9 cellular contexts compared by ENCODE assay signal in the genomic region with DNA sequence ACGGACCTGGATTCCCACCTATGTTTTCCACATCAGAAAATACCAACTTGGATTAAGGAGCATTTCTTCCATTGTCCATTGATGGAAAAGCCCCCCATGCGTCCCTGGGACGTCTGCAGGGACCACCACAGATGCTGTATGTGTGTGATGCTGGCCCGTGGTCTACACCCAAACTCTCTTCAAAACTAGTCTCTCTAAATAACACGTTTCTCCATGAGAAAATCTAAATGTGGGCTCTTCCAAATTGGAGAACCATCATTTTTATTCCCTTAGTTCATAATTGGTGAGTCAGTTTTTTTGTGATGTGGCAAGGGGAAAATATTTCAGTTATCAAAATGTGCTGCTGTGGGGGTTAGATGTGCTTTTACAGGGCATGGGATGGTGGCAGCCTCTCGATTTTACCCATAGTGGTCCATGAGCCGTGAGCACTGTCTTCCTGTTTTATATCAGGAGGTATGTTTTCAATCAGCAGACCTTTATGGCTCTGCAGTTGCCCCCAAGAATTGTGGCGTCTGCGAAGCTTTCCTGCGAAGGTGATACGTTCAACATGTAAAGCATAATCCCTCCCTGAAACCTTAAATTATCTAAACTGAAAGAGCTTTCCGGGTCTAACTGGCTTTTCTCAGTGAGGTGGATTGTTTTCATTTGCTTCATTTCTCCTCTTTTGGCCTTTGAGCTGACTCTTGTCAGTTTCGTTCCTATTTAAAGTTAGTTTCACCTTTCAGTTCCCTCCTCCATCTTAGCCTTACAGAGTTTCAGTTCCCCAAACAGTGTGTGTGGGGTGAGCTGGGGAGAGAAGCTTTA.
DNase-seq lines count a peak whose midpoint lies in the region; ATAC-seq and TF ChIP-seq lines count a peak whose summit lies in the region.
"Had no signal": no experiment of that assay in that cellular context is flagged by ENCODE, and none has a peak within 500 bp of the region (broad histone marks: within the 10 kb centered on the region; RNA-seq: fewer than 3 reads in every experiment).

No MANE protein-coding gene starts in this region.

- H3K36me3 ChIP-seq in OCI-LY3 (replicated peaks; ENCODE audit: low read depth, low read length) (peaks cover 24% of the 10 kb centered on the region), lower lobe of right lung (no peaks in the 10 kb centered on the region)
- H3K36me3 ChIP-seq: cardiac muscle cell had no signal

- H3K27me3 ChIP-seq in OCI-LY3 (ENCODE audit: low read depth, low read length) (no peaks in the 10 kb centered on the region), lower lobe of right lung (ENCODE audit: low read depth) (no peaks in the 10 kb centered on the region)
- H3K27me3 ChIP-seq: cardiac muscle cell had no signal

- H4K20me1 ChIP-seq in OCI-LY3 (ENCODE audit: insufficient read depth, low read length): no peaks in the 10 kb centered on the region

- peak overlapping the region; percentile 83 for H3K4me2 ChIP-seq in OCI-LY3 (ENCODE audit: low read length)

- H3K4me1 ChIP-seq in OCI-LY3 (ENCODE audit: low read length): peaks cover 51% of the 10 kb centered on the region
- peaks cover 16% of the 10 kb centered on the region for H3K4me1 ChIP-seq in lower lobe of right lung

- H2AFZ ChIP-seq in OCI-LY3 (ENCODE audit: low read depth, low read length): no peak overlapping the region

- peak overlapping the region; percentile 91 for H3K9ac ChIP-seq in OCI-LY3 (ENCODE audit: low read length)

- ATAC-seq in GM18508 (IDR thresholded peaks at IDR 0.05; ENCODE audit: insufficient read depth, unreplicated experiment): peak; percentile 94
- ATAC-seq in HG02678 (IDR thresholded peaks at IDR 0.05; ENCODE audit: unreplicated experiment): peak; percentile 94
- ATAC-seq in lower lobe of right lung: peak; percentile 61 to 78

- H3K9me3 ChIP-seq in OCI-LY3 (ENCODE audit: insufficient read depth, low read length) (no peaks in the 10 kb centered on the region), lower lobe of right lung (no peaks in the 10 kb centered on the region)

- H3K4me3 ChIP-seq in OCI-LY3 (ENCODE audit: low read length) (peak overlapping the region; percentile 62), lower lobe of right lung (no peak overlapping the region)
- H3K4me3 ChIP-seq: cardiac muscle cell had no signal

- no peak for DNase-seq in lower lobe of right lung
- DNase-seq in NCI-H2081 treated with DMSO at 0.1 percent for 48 hours (lab: John Stamatoyannopoulos, UW): no peak
- DNase-seq in OCI-M2 (lab: John Stamatoyannopoulos, UW; ENCODE audit: unreplicated experiment): no peak
- DNase-seq in NCI-H510A treated with DMSO at 0.1 percent for 48 hours (lab: John Stamatoyannopoulos, UW): no peak
- DNase-seq in SHP77 treated with DMSO at 0.1 percent for 48 hours (lab: John Stamatoyannopoulos, UW): no peak

- peaks cover 16% of the 10 kb centered on the region for H3K79me2 ChIP-seq in OCI-LY3 (ENCODE audit: low read length)

- TF ChIP-seq CTCF in OCI-LY3 (IDR thresholded peaks at IDR 0.05; ENCODE audit: low read depth, low read length) (0 out of 2 replicates have a peak, but pooled peaks have one; percentile 16), lower lobe of right lung (IDR thresholded peaks at IDR 0.05) (no peak)

- peak overlapping the region; percentile 94 for H3K27ac ChIP-seq in OCI-LY3 (ENCODE audit: low read length)
- H3K27ac ChIP-seq in lower lobe of right lung: peak overlapping the region; percentile 25
- H3K27ac ChIP-seq: cardiac muscle cell had no signal

- intact Hi-C loops in lower lobe of right lung (cut with DNase I): no loop called here
